In genomic region chr15:38481113-38481512, GRCh38 we compare ENCODE assay signal across 21 cellular contexts. TPM values are rescaled to one million over a fixed set of nuclear protein-coding genes. Genes with fewer than 3 reads are reported as not detected.
DNase-seq lines count a peak whose midpoint lies in the region; ATAC-seq, FAIRE-seq and TF ChIP-seq lines count a peak whose summit lies in the region.
"Had no signal": no experiment of that assay in that cellular context is flagged by ENCODE, and none has a peak within 500 bp of the region (broad histone marks: within the 10 kb centered on the region; RNA-seq: fewer than 3 reads in every experiment).

No MANE protein-coding gene starts in this region.

- H3K27me3 ChIP-seq in K562 (ENCODE audit: control insufficient read depth in 2 of 2, insufficient read depth in 2 of 2, low read length in 2 of 2) = no peaks in the 10 kb centered on the region

- intact Hi-C loops in activated naive CD4-positive, alpha-beta T cell treated with anti-CD3 and anti-CD28 coated beads for 36 hours (cut with micrococcal nuclease) = no loop called here
- intact Hi-C loops in K562 (cut with micrococcal nuclease) = no loop called here
- intact Hi-C loops in left ventricle myocardium superior (cut with micrococcal nuclease) = no loop called here

- H4K20me1 ChIP-seq in K562 (replicated peaks; ENCODE audit: control insufficient read depth, insufficient read depth, low read length) = no peaks in the 10 kb centered on the region

- peak overlapping the region; percentile 33 to 57 for H3K27ac Mint-ChIP-seq in activated naive CD4-positive, alpha-beta T cell treated with anti-CD3 and anti-CD28 coated beads, Interleukin-2, amount 50 U/mL, for 72 hours
- no peak overlapping the region for H3K27ac Mint-ChIP-seq in activated naive CD4-positive, alpha-beta T cell treated with anti-CD3 and anti-CD28 coated beads for 36 hours
- peak overlapping the region; percentile 80 to 82 for H3K27ac Mint-ChIP-seq in T-cell
- H3K27ac Mint-ChIP-seq in progenitor cell of endocrine pancreas = peak overlapping the region; percentile 49
- H3K27ac Mint-ChIP-seq: B cell had no signal

- no peaks in the 10 kb centered on the region for H3K9me1 ChIP-seq in K562 (ENCODE audit: control insufficient read depth, insufficient read depth, low read length)

- no peak for TF ChIP-seq RAD21 in K562 (CRISPR knock-in tag; conservative IDR thresholded peaks at IDR 0.05 in 1 of 2, IDR thresholded peaks at IDR 0.05 in 1 of 2)

- no peak for DNase-seq in activated naive CD4-positive, alpha-beta T cell treated with anti-CD3 and anti-CD28 coated beads, Interleukin-2, amount 50 U/mL, for 72 hours (ENCODE audit: low spot score in 2 of 2)
- DNase-seq in activated naive CD4-positive, alpha-beta T cell treated with anti-CD3 and anti-CD28 coated beads for 36 hours = no peak
- DNase-seq in T-cell (no peak), K562 (ENCODE audit: extremely low read depth in 1 of 4, low spot score in 3 of 4) (no peak), progenitor cell of endocrine pancreas (ENCODE audit: low spot score, unreplicated experiment) (no peak), left ventricle myocardium superior (no peak), HUDEP-2 (lab: John Stamatoyannopoulos, UW; ENCODE audit: unreplicated experiment in 76 of 76) (no peak)
- DNase-seq in central memory CD4-positive, alpha-beta T cell = no peak
- DNase-seq: DND-41, GDM1, GOT3, KG1, NCI-H1436, NCI-H2029, NCI-H2171 treated with DMSO at 0.1 percent for 48 hours, NCI-H748 treated with DMSO at 0.1 percent for 48 hours, OCI-M1, SHP77 treated with DMSO at 0.1 percent for 48 hours had no signal

- H3K9ac ChIP-seq in K562 (ENCODE audit: insufficient read depth in 1 of 2, low read depth in 2 of 2, low read length in 2 of 2) = no peak overlapping the region

- CTCF ChIA-PET in activated naive CD4-positive, alpha-beta T cell treated with anti-CD3 and anti-CD28 coated beads for 36 hours (lab: Charles Lee) = interaction anchor here (2.2 to 2.3 kb wide), 2 partner anchors 83 to 209 kb away, joined by 7 to 8 read pairs; partner anchors contain the start of gene RASGRP1
- CTCF ChIA-PET in T-cell (lab: Charles Lee) (interaction anchor here in 1 of 2 donors (0.8 to 2.1 kb wide), 4 partner anchors 41 to 217 kb away, joined by 3 to 18 read pairs (median 5); no protein-coding TSS in a partner anchor), K562 (lab: Yijun Ruan, JAX; ENCODE audit: low intra/inter-chr PET ratio) (no interaction called here)

- TF ChIP-seq CTCF in K562 (IDR thresholded peaks at IDR 0.05 in 2 of 3, conservative IDR thresholded peaks at IDR 0.05 in 1 of 3; ENCODE audit: insufficient read depth in 2 of 3, low read depth in 1 of 3, low read length in 3 of 3) (no peak), progenitor cell of endocrine pancreas (IDR thresholded peaks at IDR 0.05; ENCODE audit: unreplicated experiment) (no peak)

- no peak for TF ChIP-seq POLR2A in K562 (conservative IDR thresholded peaks at IDR 0.05)

- H3K27me3 Mint-ChIP-seq in activated naive CD4-positive, alpha-beta T cell treated with anti-CD3 and anti-CD28 coated beads for 36 hours (ENCODE audit: low read depth) = no peaks in the 10 kb centered on the region
- H3K27me3 Mint-ChIP-seq in T-cell (no peaks in the 10 kb centered on the region), progenitor cell of endocrine pancreas (no peaks in the 10 kb centered on the region)
- H3K27me3 Mint-ChIP-seq: B cell had no signal

- ATAC-seq in activated naive CD4-positive, alpha-beta T cell treated with anti-CD3 and anti-CD28 coated beads, Interleukin-2, amount 50 U/mL, for 72 hours = no peak
- ATAC-seq in T-cell (replicated peaks in 1 of 4) (no peak), K562 (no peak), left ventricle myocardium superior (no peak)
- ATAC-seq: GM12878 had no signal

- BruUV-seq in K562 (replicated peaks; lab: Mats Ljungman, UMichigan) = no TSS peak

- no peak overlapping the region for H3K4me3 Mint-ChIP-seq in activated naive CD4-positive, alpha-beta T cell treated with anti-CD3 and anti-CD28 coated beads for 36 hours
- H3K4me3 Mint-ChIP-seq in T-cell (no peak overlapping the region), progenitor cell of endocrine pancreas (ENCODE audit: low read depth) (no peak overlapping the region)
- H3K4me3 Mint-ChIP-seq: B cell had no signal

- H3K9me3 Mint-ChIP-seq in activated naive CD4-positive, alpha-beta T cell treated with anti-CD3 and anti-CD28 coated beads, Interleukin-2, amount 50 U/mL, for 72 hours = no peaks in the 10 kb centered on the region
- H3K9me3 Mint-ChIP-seq in activated naive CD4-positive, alpha-beta T cell treated with anti-CD3 and anti-CD28 coated beads for 36 hours = no peaks in the 10 kb centered on the region
- H3K9me3 Mint-ChIP-seq in T-cell (no peaks in the 10 kb centered on the region), progenitor cell of endocrine pancreas (ENCODE audit: low read depth) (no peaks in the 10 kb centered on the region)

- no peak overlapping the region for H2AFZ ChIP-seq in K562 (ENCODE audit: low read depth, low read length)

- peaks cover 51% of the 10 kb centered on the region; the same call in 2 of the 3 replicates for H3K36me3 ChIP-seq in K562 (ENCODE audit: control insufficient read depth, insufficient read depth, low read length)

- POLR2A ChIA-PET in T-cell (lab: Charles Lee) (no interaction called here), K562 (lab: Yijun Ruan, JAX) (interaction anchor here (1.0 kb wide), 1 partner anchor 83 kb away, joined by 3 read pairs; no protein-coding TSS in a partner anchor)

- in situ Hi-C loops in K562 (cut with MboI) = no loop called here

- TF ChIP-seq EP300 in K562 (IDR thresholded peaks at IDR 0.05; ENCODE audit: low read length) = no peak

- no peaks in the 10 kb centered on the region for H3K9me3 ChIP-seq in K562 (replicated peaks; ENCODE audit: control insufficient read depth, insufficient read depth, low read depth, low read length)

- peaks cover 4 to 20% of the 10 kb centered on the region in 2 donors for H3K36me3 Mint-ChIP-seq in activated naive CD4-positive, alpha-beta T cell treated with anti-CD3 and anti-CD28 coated beads, Interleukin-2, amount 50 U/mL, for 72 hours
- peaks cover 24% of the 10 kb centered on the region for H3K36me3 Mint-ChIP-seq in activated naive CD4-positive, alpha-beta T cell treated with anti-CD3 and anti-CD28 coated beads for 36 hours (ENCODE audit: low read depth)
- H3K36me3 Mint-ChIP-seq in T-cell = peaks cover 30% of the 10 kb centered on the region
- peaks cover 17% of the 10 kb centered on the region for H3K36me3 Mint-ChIP-seq in progenitor cell of endocrine pancreas (ENCODE audit: insufficient read depth)

- H3K4me1 ChIP-seq in K562 (replicated peaks in 1 of 2; ENCODE audit: control insufficient read depth in 2 of 2, insufficient read depth in 2 of 2, low read length in 2 of 2) = no peaks in the 10 kb centered on the region

- peak; percentile 32 for FAIRE-seq in K562 (lab: Jason Lieb, UNC)
- FAIRE-seq: GM12878, GM18507 had no signal

- no peaks in the 10 kb centered on the region for H3K79me2 ChIP-seq in K562 (ENCODE audit: control insufficient read depth, insufficient read depth, low read length)

- peaks cover 32% of the 10 kb centered on the region for H3K4me1 Mint-ChIP-seq in activated naive CD4-positive, alpha-beta T cell treated with anti-CD3 and anti-CD28 coated beads for 36 hours (ENCODE audit: low read depth)
- H3K4me1 Mint-ChIP-seq in T-cell (peaks cover 27 to 46% (median 42%) of the 10 kb centered on the region in 3 donors), progenitor cell of endocrine pancreas (ENCODE audit: low read depth) (no peaks in the 10 kb centered on the region)

- no peak overlapping the region for H3K27ac ChIP-seq in K562 (ENCODE audit: extremely low read depth, low read depth, low read length)

- 77% methylated on average over 5 of the region's 5 CpGs for WGBS in K562 (ENCODE audit: insufficient coverage, low coverage, missing lambda C conversion rate)

- no peak overlapping the region for H3K4me3 ChIP-seq in K562
- H3K4me3 ChIP-seq: GM12878 had no signal

- H3K4me2 ChIP-seq in K562 (ENCODE audit: insufficient read depth, low read length) = no peak overlapping the region

TF ChIP-seq in K562, 482 proteins besides CTCF, POLR2A, EP300 and RAD21 (continues in another document):
- TF ChIP-seq ZNF445 (CRISPR knock-in tag; IDR thresholded peaks at IDR 0.05; ENCODE audit: low read depth) (no peak), CHCHD3 (CRISPR knock-in tag; IDR thresholded peaks at IDR 0.05) (no peak), MAFG (tag; conservative IDR thresholded peaks at IDR 0.05) (peak; percentile 70), ZNF316 (IDR thresholded peaks at IDR 0.05) (peak; percentile 69), C11orf30 (IDR thresholded peaks at IDR 0.05; ENCODE audit: low read depth) (peak; percentile 38; the same call in 1 of the 2 replicates), TRIM24 (IDR thresholded peaks at IDR 0.05) (no peak), ETV5 (CRISPR knock-in tag; IDR thresholded peaks at IDR 0.05; ENCODE audit: low read depth) (no peak), TCF7L2 (IDR thresholded peaks at IDR 0.05; ENCODE audit: low read depth, low read length) (no peak), TRIM28 (IDR thresholded peaks at IDR 0.05) (no peak)

RNA-seq across cellular contexts. Expression of gene FAM98B, which starts 27.2 kb away (rescaled TPM):
- total RNA-seq in activated naive CD4-positive, alpha-beta T cell treated with anti-CD3 and anti-CD28 coated beads, Interleukin-2, amount 50 U/mL, for 72 hours = 10 to 100 TPM; 23.8 to 40.3 TPM
- total RNA-seq in activated naive CD4-positive, alpha-beta T cell treated with anti-CD3 and anti-CD28 coated beads for 36 hours = 10 to 100 TPM; 42.0 to 47.4 TPM
- 10 to 100 TPM; 15.1 to 24.4 (median 20.6) TPM for total RNA-seq in T-cell
- total RNA-seq in K562 (2011; cell fraction: chromatin; rRNA removed; ENCODE audit: low replicate concordance) = 8.0 and 44.2 TPM in 2 replicates
- total RNA-seq in K562 (2011; cell fraction: nucleolus; rRNA removed) = 4.5 and 7.1 TPM in 2 replicates
- 24.4 and 41.8 TPM in 2 replicates for total RNA-seq in K562 (2011; cell fraction: nucleoplasm; rRNA removed)
- 5.5 and 10.9 TPM in 2 replicates for total RNA-seq in K562 (2014; rRNA removed)
- 9.4 and 10.0 TPM in 2 replicates for total RNA-seq in K562 (2014; rRNA removed; fragmentation: Illumina TruSeq; extraction: Trizol)
- total RNA-seq in K562 (2015; rRNA removed; fragmentation: Illumina TruSeq; extraction: Trizol) = 7.6 and 8.3 TPM in 2 replicates
- 26.2 and 29.4 TPM in 2 replicates for total RNA-seq in K562 (2021)
- polyA plus RNA-seq in K562 (2011; rRNA removed) = 35.7 and 42.0 TPM in 2 replicates
- 2.1 and 5.4 TPM in 2 replicates for polyA plus RNA-seq in K562 (2011; cell fraction: cytosol; rRNA removed)
- 1.8 and 2.7 TPM in 2 replicates for polyA plus RNA-seq in K562 (2011; cell fraction: nucleus; rRNA removed)
- 30.5 and 33.9 TPM in 2 replicates for polyA plus RNA-seq in K562 (2012)
- 29.5 and 34.0 TPM in 2 replicates for polyA plus RNA-seq in K562 (2014; fragmentation: Illumina TruSeq; extraction: Trizol)
- 1 to 10 TPM; 3.1 to 3.7 TPM for polyA plus RNA-seq in K562 (2014; fragmentation: Nextera tagmentation; extraction: Ambion mirVana)
- 20.6 and 21.4 TPM in 2 replicates for polyA plus RNA-seq in K562 (2014; rRNA removed)
- 18.5 and 21.2 TPM in 2 replicates for polyA minus RNA-seq in K562 (2011; rRNA and poly(A)+ RNA removed)
- polyA minus RNA-seq in K562 (2011; cell fraction: cytosol; rRNA and poly(A)+ RNA removed) = 7.5 and 8.0 TPM in 2 replicates
- 13.1 and 21.1 TPM in 2 replicates for polyA minus RNA-seq in K562 (2011; cell fraction: nucleus; rRNA and poly(A)+ RNA removed)
- total RNA-seq in progenitor cell of endocrine pancreas = 50.8 and 59.3 TPM in 2 replicates
- total RNA-seq in left ventricle myocardium superior = 15.2 TPM
